In genomic region chr3:9792405-9793160, GRCh38 we compare ENCODE assay signal across 8 cellular contexts. TPM values are rescaled to one million over a fixed set of nuclear protein-coding genes. Genes with fewer than 3 reads are reported as not detected.
DNase-seq lines count a peak whose midpoint lies in the region; ATAC-seq and TF ChIP-seq lines count a peak whose summit lies in the region.

TSS of gene ARPC4 (plus strand) at chr3:9793082. CDS start at chr3:9793122, 40 bp downstream.
A gene with protein sequence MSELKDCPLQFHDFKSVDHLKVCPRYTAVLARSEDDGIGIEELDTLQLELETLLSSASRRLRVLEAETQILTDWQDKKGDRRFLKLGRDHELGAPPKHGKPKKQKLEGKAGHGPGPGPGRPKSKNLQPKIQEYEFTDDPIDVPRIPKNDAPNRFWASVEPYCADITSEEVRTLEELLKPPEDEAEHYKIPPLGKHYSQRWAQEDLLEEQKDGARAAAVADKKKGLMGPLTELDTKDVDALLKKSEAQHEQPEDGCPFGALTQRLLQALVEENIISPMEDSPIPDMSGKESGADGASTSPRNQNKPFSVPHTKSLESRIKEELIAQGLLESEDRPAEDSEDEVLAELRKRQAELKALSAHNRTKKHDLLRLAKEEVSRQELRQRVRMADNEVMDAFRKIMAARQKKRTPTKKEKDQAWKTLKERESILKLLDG (minus strand): TSS chr3:9792473. CDS start chr3:9791466, 1,007 bp downstream.

- TF ChIP-seq CTCF in AG09309 (IDR thresholded peaks at IDR 0.05; ENCODE audit: control insufficient read depth, insufficient read depth, low read depth, low read length, missing control alignments) (no peak), activated B cell treated with CpG ODN at 0.5 μM for 24 hours (IDR thresholded peaks at IDR 0.05) (no peak), cardiac fibroblast (IDR thresholded peaks at IDR 0.05; ENCODE audit: low read depth, low read length) (peak; percentile 12)

- H3K9me3 Mint-ChIP-seq in activated B cell treated with CpG ODN at 0.5 μM for 24 hours: no peaks in the 10 kb centered on the region
- H3K9me3 Mint-ChIP-seq in immature natural killer cell: no peaks in the 10 kb centered on the region

- intact Hi-C loops in activated B cell treated with CpG ODN at 0.5 μM for 24 hours (cut with micrococcal nuclease): loop anchor here (1.0 to 10.0 kb wide), 12 partner anchors 12 to 532 kb away; partner anchors contain the start of genes BRK1, BRPF1, CRELD1 and EMC3

- CTCF ChIA-PET in activated B cell treated with CpG ODN at 0.5 μM for 24 hours (lab: Charles Lee): interaction anchor here (0.9 to 1.3 kb wide), 4 partner anchors 11 to 140 kb away, joined by 3 to 8 read pairs (median 6); partner anchors contain the start of gene CRELD1

- H3K36me3 Mint-ChIP-seq in activated B cell treated with CpG ODN at 0.5 μM for 24 hours (ENCODE audit: low read depth) (peaks cover 57% of the 10 kb centered on the region), immature natural killer cell (peaks cover 15 to 29% (median 23%) of the 10 kb centered on the region in 3 donors)

- H3K4me3 Mint-ChIP-seq in activated B cell treated with CpG ODN at 0.5 μM for 24 hours (peak within 1 kb of the TSS; percentile 99), immature natural killer cell (peak within 1 kb of the TSS; percentile 95 to 100 (median 98))

- H3K27me3 Mint-ChIP-seq in activated B cell treated with CpG ODN at 0.5 μM for 24 hours: no peaks in the 10 kb centered on the region
- H3K27me3 Mint-ChIP-seq in immature natural killer cell (ENCODE audit: low read depth in 3 of 3): peaks cover 5 to 13% (median 11%) of the 10 kb centered on the region in 3 donors

- H3K27ac Mint-ChIP-seq in activated B cell treated with CpG ODN at 0.5 μM for 24 hours (peak within 1 kb of the TSS; percentile 100), immature natural killer cell (peak within 1 kb of the TSS; percentile 97 to 100 (median 98))

- H3K4me3 ChIP-seq in AG09309 (ENCODE audit: control insufficient read depth, low read depth, low read length): peak within 1 kb of the TSS; percentile 93
- H3K4me3 ChIP-seq in cardiac fibroblast (replicated peaks in 1 of 2; ENCODE audit: low read depth in 2 of 2, low read length in 2 of 2): peak within 1 kb of the TSS; percentile 75 to 96

- H3K4me1 Mint-ChIP-seq in activated B cell treated with CpG ODN at 0.5 μM for 24 hours: peaks cover 67% of the 10 kb centered on the region
- H3K4me1 Mint-ChIP-seq in immature natural killer cell: peaks cover 65 to 68% of the 10 kb centered on the region in 2 donors

- POLR2A ChIA-PET in activated B cell treated with CpG ODN at 0.5 μM for 24 hours (lab: Charles Lee): interaction anchor here (0.6 to 6.2 kb wide), 33 partner anchors 9 to 570 kb away, joined by 3 to 146 read pairs (median 6); partner anchors contain the start of genes BRPF1, CAMK1, CRELD1 and EMC3

- DNase-seq in AG09309 (ENCODE audit: low read depth) (peak; percentile 91), NCI-H345 (lab: John Stamatoyannopoulos, UW) (peak; percentile 93), activated B cell treated with CpG ODN at 0.5 μM for 24 hours (peak; percentile 92), cardiac fibroblast (ENCODE audit: low read depth in 2 of 2) (peak; percentile 98), immature natural killer cell (peak; percentile 95 to 97 (median 97)), smooth muscle cell of the brain vasculature (ENCODE audit: low read depth, low spot score) (peak; percentile 88)

- ATAC-seq in GM19025 (IDR thresholded peaks at IDR 0.05; ENCODE audit: low read depth, unreplicated experiment): peak; percentile 78
- peak; percentile 84 for ATAC-seq in HG03280 (IDR thresholded peaks at IDR 0.05; ENCODE audit: unreplicated experiment)
- peak; percentile 75 for ATAC-seq in activated B cell treated with CpG ODN at 0.5 μM for 24 hours (ENCODE audit: low read depth)

RNA-seq across cellular contexts. Expression of gene ARPC4, which starts in this region (rescaled TPM):
- 315 and 338 TPM in 2 replicates for total RNA-seq in activated B cell treated with CpG ODN at 0.5 μM for 24 hours
- 100 to 1,000 TPM; 378 to 470 (median 428) TPM for polyA plus RNA-seq in immature natural killer cell

RNA-seq across cellular contexts. Expression of the second gene that starts in this region (rescaled TPM):
- 43.8 and 44.7 TPM in 2 replicates for total RNA-seq in activated B cell treated with CpG ODN at 0.5 μM for 24 hours
- polyA plus RNA-seq in immature natural killer cell: 100 to 1,000 TPM in 1 of 3 donors, 10 to 100 TPM in 2; 58.1 to 121 (median 73.6) TPM

Comparison
In these comparisons a context has a peak if more than half of its experiments do, and no peak if none do; other contexts are left out.
1. Peak in every context shown above with its lines: DNase-seq, ATAC-seq and H3K4me3 ChIP-seq.